In genomic region chr22:23386245-23386631, GRCh38 we compare ENCODE assay signal across 11 cellular contexts.
DNase-seq lines count a peak whose midpoint lies in the region; ATAC-seq and TF ChIP-seq lines count a peak whose summit lies in the region.
"Had no signal": no experiment of that assay in that cellular context is flagged by ENCODE, and none has a peak within 500 bp of the region (broad histone marks: within the 10 kb centered on the region; RNA-seq: fewer than 3 reads in every experiment).

No MANE protein-coding gene starts in this region.

- no peaks in the 10 kb centered on the region for H4K20me1 ChIP-seq in SK-N-SH (ENCODE audit: insufficient read depth)

- no peak for TF ChIP-seq RAD21 in SK-N-SH (IDR thresholded peaks at IDR 0.05; ENCODE audit: low read length)

- TF ChIP-seq EP300 in SK-N-SH (IDR thresholded peaks at IDR 0.05; ENCODE audit: borderline replicate concordance in 1 of 2, low read depth in 1 of 2, low read length in 1 of 2) = no peak

- no peaks in the 10 kb centered on the region for H3F3A ChIP-seq in SK-N-SH (replicated peaks; ENCODE audit: insufficient read depth)

- H3K9me2 ChIP-seq in SK-N-SH = no peaks in the 10 kb centered on the region

- no peaks in the 10 kb centered on the region for H3K27me3 ChIP-seq in SK-N-SH (ENCODE audit: insufficient read depth)
- no peaks in the 10 kb centered on the region for H3K27me3 ChIP-seq in RWPE2 (ENCODE audit: insufficient read depth, poor library complexity, severe bottlenecking)
- H3K27me3 ChIP-seq in Peyer's patch = no peaks in the 10 kb centered on the region
- H3K27me3 ChIP-seq: breast epithelium, transverse colon had no signal

- 0% methylated on average over 1 of the region's 8 CpGs for WGBS in SK-N-SH (ENCODE audit: low lambda C conversion rate)

- intact Hi-C loops in left colon (cut with DNase I, micrococcal nuclease) (loop anchor here in 1 of 2 donors (10.0 kb wide), 1 partner anchor 71 kb away; no protein-coding TSS in a partner anchor), sciatic nerve (cut with DNase I) (loop anchor here (10.0 kb wide), 2 partner anchors 71 to 211 kb away; no protein-coding TSS in a partner anchor)

- ATAC-seq in SK-N-SH treated with all-trans-retinoic acid at 6 μM for 48 hours (peak; percentile 32), RWPE2 (ENCODE audit: low read depth) (peak; percentile 53), left colon (peak; percentile 43), sciatic nerve (peak; percentile 2)

- H3K9ac ChIP-seq in SK-N-SH = no peak overlapping the region

- POLR2A ChIA-PET in SK-N-SH (lab: Yijun Ruan, JAX) = no interaction called here

- H3K4me3 ChIP-seq in SK-N-SH (ENCODE audit: low read depth in 2 of 2, low read length in 1 of 2) = no peak overlapping the region
- no peak overlapping the region for H3K4me3 ChIP-seq in RWPE2 (ENCODE audit: severe bottlenecking)
- H3K4me3 ChIP-seq in Peyer's patch = no peak overlapping the region
- H3K4me3 ChIP-seq: breast epithelium, transverse colon had no signal

- no peak for TF ChIP-seq POLR2A in Peyer's patch (IDR thresholded peaks at IDR 0.05)

- DNase-seq in SK-N-SH (no peak), RWPE2 (ENCODE audit: low spot score) (no peak), left colon (no peak), sciatic nerve (ENCODE audit: low spot score) (no peak), D341Med (ENCODE audit: low spot score) (no peak), Peyer's patch (no peak)
- no peak for DNase-seq in activated CD4-positive, alpha-beta T cell treated with anti-CD3 and anti-CD28 coated beads, Interleukin-2, amount 50 U/mL, for 4 hours
- DNase-seq: activated gamma-delta T cell had no signal

- H3K4me1 ChIP-seq in SK-N-SH (ENCODE audit: control insufficient read depth in 1 of 2, insufficient read depth in 2 of 2, low read depth in 1 of 2, low read length in 1 of 2) (peaks cover 0 to 10% of the 10 kb centered on the region in 2 experiments; a peak in 1 of 4 replicates), RWPE2 (ENCODE audit: insufficient read depth, poor library complexity, severe bottlenecking) (no peaks in the 10 kb centered on the region), Peyer's patch (peaks cover 0 to 3% (median 0%) of the 10 kb centered on the region in 4 donors)
- H3K4me1 ChIP-seq: breast epithelium had no signal

- no peaks in the 10 kb centered on the region for H3K79me2 ChIP-seq in SK-N-SH (ENCODE audit: insufficient read depth)

- CTCF ChIA-PET in SK-N-SH (lab: Yijun Ruan, JAX) = interaction anchor here (0.8 to 1.8 kb wide), 52 partner anchors 8 to 463 kb away, joined by 3 to 56 read pairs (median 5); partner anchors contain the start of gene IGLL1

- H2AFZ ChIP-seq in SK-N-SH (ENCODE audit: low read depth) = no peak overlapping the region

- H3K4me2 ChIP-seq in SK-N-SH = no peak overlapping the region

- H3K9me3 ChIP-seq in SK-N-SH (no peaks in the 10 kb centered on the region), RWPE2 (ENCODE audit: severe bottlenecking) (no peaks in the 10 kb centered on the region), Peyer's patch (no peaks in the 10 kb centered on the region)
- H3K9me3 ChIP-seq: breast epithelium, transverse colon had no signal

- H3K36me3 ChIP-seq in SK-N-SH (replicated peaks in 1 of 2; ENCODE audit: control insufficient read depth in 1 of 2, insufficient read depth in 2 of 2, low read length in 1 of 2) = no peaks in the 10 kb centered on the region
- no peaks in the 10 kb centered on the region for H3K36me3 ChIP-seq in RWPE2 (ENCODE audit: low read depth)
- no peaks in the 10 kb centered on the region for H3K36me3 ChIP-seq in Peyer's patch
- H3K36me3 ChIP-seq: breast epithelium, transverse colon had no signal

- H3K27ac ChIP-seq in SK-N-SH (ENCODE audit: low read depth in 2 of 2, low read length in 1 of 2) (no peak overlapping the region), RWPE2 (ENCODE audit: poor library complexity, severe bottlenecking) (no peak overlapping the region), Peyer's patch (no peak overlapping the region)
- H3K27ac ChIP-seq: breast epithelium, transverse colon had no signal

- no peak for TF ChIP-seq CTCF in SK-N-SH (IDR thresholded peaks at IDR 0.05)
- TF ChIP-seq CTCF in RWPE2 (IDR thresholded peaks at IDR 0.05; ENCODE audit: poor library complexity, severe bottlenecking) = peak; percentile 73
- peak in 1 of 6 experiments; percentile 27 for TF ChIP-seq CTCF in Peyer's patch (IDR thresholded peaks at IDR 0.05)

TF ChIP-seq in SK-N-SH treated with all-trans-retinoic acid at 6 μM for 48 hours, 23 proteins besides CTCF, POLR2A, EP300 and RAD21:
- no peak for TF ChIP-seq BACH2 (CRISPR knock-in tag; IDR thresholded peaks at IDR 0.05; ENCODE audit: borderline replicate concordance)
- no peak for TF ChIP-seq ZFP3 (CRISPR knock-in tag; IDR thresholded peaks at IDR 0.05)
- TF ChIP-seq ZNF70 (CRISPR knock-in tag; IDR thresholded peaks at IDR 0.05) = no peak
- no peak for TF ChIP-seq ARNTL (CRISPR knock-in tag; IDR thresholded peaks at IDR 0.05; ENCODE audit: borderline replicate concordance, low read depth)

TF ChIP-seq in SK-N-SH, 30 proteins besides CTCF, POLR2A, EP300 and RAD21:
- TF ChIP-seq JUND (IDR thresholded peaks at IDR 0.05) (no peak), MEF2A (IDR thresholded peaks at IDR 0.05; ENCODE audit: borderline replicate concordance, low read depth) (no peak), USF2 (IDR thresholded peaks at IDR 0.05; ENCODE audit: borderline replicate concordance, low read depth, low read length) (no peak), ELF1 (IDR thresholded peaks at IDR 0.05) (no peak), NFIC (IDR thresholded peaks at IDR 0.05; ENCODE audit: borderline replicate concordance) (no peak), EZH2phosphoT487 (IDR thresholded peaks at IDR 0.05; ENCODE audit: borderline replicate concordance, low read depth) (no peak), IRF3 (IDR thresholded peaks at IDR 0.05; ENCODE audit: low read depth, low read length) (no peak), NRF1 (IDR thresholded peaks at IDR 0.05; ENCODE audit: low read depth, low read length) (no peak), SMC3 (IDR thresholded peaks at IDR 0.05; ENCODE audit: low read depth, low read length) (no peak), RXRA (IDR thresholded peaks at IDR 0.05; ENCODE audit: borderline replicate concordance, low read depth) (no peak), GATA2 (CRISPR knock-in tag; IDR thresholded peaks at IDR 0.05) (no peak), TCF12 (IDR thresholded peaks at IDR 0.05) (no peak), REST (IDR thresholded peaks at IDR 0.05; ENCODE audit: low read depth, low read length) (no peak)

Comparison
In these comparisons a context has a peak if more than half of its experiments do, and no peak if none do; other contexts are left out.
1. ATAC-seq: peak in every context shown above with its lines; median percentile 53 in RWPE2; 43 in left colon; 32 in SK-N-SH treated with all-trans-retinoic acid at 6 μM for 48 hours; 2 in sciatic nerve.